8 cellular contexts compared by ENCODE assay signal in the genomic region with DNA sequence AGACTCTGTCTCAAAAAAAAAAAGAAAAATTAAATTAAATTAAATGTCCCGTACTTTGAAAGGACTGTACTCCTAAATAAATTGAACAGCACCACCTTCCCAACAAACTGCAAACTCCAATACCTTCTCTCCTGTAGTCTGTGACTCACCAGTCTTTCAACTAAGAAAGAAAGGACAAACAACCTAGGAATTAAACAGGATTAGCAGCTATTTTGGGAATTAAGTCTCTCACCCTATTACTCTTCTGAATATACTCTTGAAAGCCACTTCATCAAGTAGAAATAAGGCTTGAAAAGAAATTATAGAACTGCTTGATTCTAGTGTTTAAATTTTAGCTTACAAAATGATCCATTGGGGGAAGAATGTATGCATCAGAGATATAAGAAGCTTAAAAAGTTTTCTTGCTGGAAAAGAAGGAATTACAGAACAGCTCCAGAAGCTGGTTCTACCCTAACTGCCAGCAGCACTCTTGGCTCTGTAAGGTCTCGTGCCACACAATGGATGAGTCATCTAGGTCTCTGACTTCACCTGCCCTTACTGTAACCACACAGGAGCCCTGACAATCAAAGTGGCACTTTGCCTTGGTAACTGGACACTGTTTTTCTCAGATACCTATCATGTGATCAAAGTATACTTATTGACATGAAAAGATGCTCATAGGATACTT. TPM values are rescaled to one million over a fixed set of nuclear protein-coding genes. Genes with fewer than 3 reads are reported as not detected.
A peak's percentile ranks its signal among the peaks of the same experiment; 100 is the strongest.
DNase-seq lines count a peak whose midpoint lies in the region; ATAC-seq and TF ChIP-seq lines count a peak whose summit lies in the region.

No MANE protein-coding gene starts in this region.

- no peak for TF ChIP-seq CTCF in 22Rv1 (IDR thresholded peaks at IDR 0.05)

- H3K4me3 Mint-ChIP-seq in activated T-cell treated with anti-CD3 and anti-CD28 coated beads, Interleukin-2, amount 50 U/mL, for 72 hours = peak overlapping the region; percentile 62 to 78

- peak overlapping the region; percentile 52 for H3K27ac ChIP-seq in 22Rv1

- H3K36me3 Mint-ChIP-seq in activated T-cell treated with anti-CD3 and anti-CD28 coated beads, Interleukin-2, amount 50 U/mL, for 72 hours (ENCODE audit: insufficient read depth in 2 of 2) = peaks cover 5 to 11% of the 10 kb centered on the region in 2 donors

- peak; percentile 84 for DNase-seq in NCI-H2107 (lab: John Stamatoyannopoulos, UW)
- peak; percentile 55 to 73 for DNase-seq in activated T-cell treated with anti-CD3 and anti-CD28 coated beads, Interleukin-2, amount 50 U/mL, for 72 hours
- peak; percentile 53 for DNase-seq in kidney glomerular epithelial cell (lab: John Stamatoyannopoulos, UW)
- no peak for DNase-seq in C1 segment of cervical spinal cord (lab: John Stamatoyannopoulos, UW)
- DNase-seq in foreskin melanocyte = no peak

- H3K27me3 Mint-ChIP-seq in activated T-cell treated with anti-CD3 and anti-CD28 coated beads, Interleukin-2, amount 50 U/mL, for 72 hours (ENCODE audit: low read depth) = no peaks in the 10 kb centered on the region

- no peaks in the 10 kb centered on the region for H3K9me3 Mint-ChIP-seq in activated T-cell treated with anti-CD3 and anti-CD28 coated beads, Interleukin-2, amount 50 U/mL, for 72 hours

- peak overlapping the region; percentile 86 for H3K27ac Mint-ChIP-seq in activated T-cell treated with anti-CD3 and anti-CD28 coated beads, Interleukin-2, amount 50 U/mL, for 72 hours

- peak; percentile 59 for ATAC-seq in GM18868 (IDR thresholded peaks at IDR 0.05; ENCODE audit: unreplicated experiment)
- ATAC-seq in activated T-cell treated with anti-CD3 and anti-CD28 coated beads, Interleukin-2, amount 50 U/mL, for 72 hours (replicated peaks in 1 of 2) = peak; percentile 71 to 74
- no peak for ATAC-seq in GM21390 (IDR thresholded peaks at IDR 0.05; ENCODE audit: unreplicated experiment)

- H3K4me1 Mint-ChIP-seq in activated T-cell treated with anti-CD3 and anti-CD28 coated beads, Interleukin-2, amount 50 U/mL, for 72 hours (ENCODE audit: low read depth) = peaks cover 17% of the 10 kb centered on the region

RNA-seq across cellular contexts. Expression of gene CERS5, which starts 57.0 kb away (rescaled TPM):
- 10 to 100 TPM; 82.5 to 87.6 TPM for total RNA-seq in activated T-cell treated with anti-CD3 and anti-CD28 coated beads, Interleukin-2, amount 50 U/mL, for 72 hours

RNA-seq across cellular contexts. Expression of gene LIMA1, which starts 59.2 kb away (rescaled TPM):
- total RNA-seq in activated T-cell treated with anti-CD3 and anti-CD28 coated beads, Interleukin-2, amount 50 U/mL, for 72 hours = 100 to 1,000 TPM; 117 to 124 TPM

Comparison
In these comparisons a context has a peak if more than half of its experiments do, and no peak if none do; other contexts are left out.
1. DNase-seq: peak in NCI-H2107 (single experiment), activated T-cell treated with anti-CD3 and anti-CD28 coated beads, Interleukin-2, amount 50 U/mL, for 72 hours (2 of 2) and kidney glomerular epithelial cell (single experiment); none in C1 segment of cervical spinal cord (0 of 14) and foreskin melanocyte (single experiment).